ENCODE assay signal across 26 cellular contexts in genomic region chr3:127988770-127989518, GRCh38.
DNase-seq lines count a peak whose midpoint lies in the region; ATAC-seq and TF ChIP-seq lines count a peak whose summit lies in the region.
"Had no signal": no experiment of that assay in that cellular context is flagged by ENCODE, and none has a peak within 500 bp of the region (broad histone marks: within the 10 kb centered on the region; RNA-seq: fewer than 3 reads in every experiment).

No MANE protein-coding gene starts in this region.

- no peak overlapping the region for H3K27ac Mint-ChIP-seq in activated CD4-positive, alpha-beta memory T cell treated with anti-CD3 and anti-CD28 coated beads for 36 hours
- H3K27ac Mint-ChIP-seq: memory B cell; T-helper 1 cell treated with Interleukin-12 subunit alpha and Interleukin-12 subunit beta and Interleukin-4 antibody, amounts not matched to agents 30 μg/mL and 1 μg/mL, for 36 hours had no signal

- ATAC-seq in HCT116, result peak; percentile 87
- peak; percentile 86 for ATAC-seq in Panc1
- no peak for ATAC-seq in lung (ENCODE audit: insufficient read depth, low FRiP score)
- no peak for ATAC-seq in GM18909 (IDR thresholded peaks at IDR 0.05; ENCODE audit: poor library complexity, unreplicated experiment)
- ATAC-seq: left lobe of liver had no signal

- H3K27me3 ChIP-seq in HCT116 (ENCODE audit: insufficient read depth, low read length) (no peaks in the 10 kb centered on the region), Panc1 (ENCODE audit: control insufficient read depth, insufficient read depth, low read length) (no peaks in the 10 kb centered on the region), lung (ENCODE audit: control insufficient read depth, insufficient read depth) (no peaks in the 10 kb centered on the region)
- H3K27me3 ChIP-seq: BE2C, cardiac muscle cell, ovary, upper lobe of left lung had no signal

- H3K9me2 ChIP-seq in HCT116 (ENCODE audit: insufficient read depth), result no peaks in the 10 kb centered on the region

- 77 to 87% methylated on average over 11 of the region's 11 CpGs for WGBS in lung, 2 donors

- no peak overlapping the region for H3K27ac ChIP-seq in HCT116 (ENCODE audit: low read depth, low read length)
- H3K27ac ChIP-seq in Panc1 (ENCODE audit: low read length), result no peak overlapping the region
- no peak overlapping the region for H3K27ac ChIP-seq in lung (ENCODE audit: low read depth in 1 of 2, low read length in 1 of 2)
- H3K27ac ChIP-seq: cardiac muscle cell, HL-60, ovary, SK-N-MC, skin epidermis, upper lobe of left lung had no signal

- TF ChIP-seq POLR2A in HCT116 (IDR thresholded peaks at IDR 0.05; ENCODE audit: borderline replicate concordance, extremely low read depth, insufficient read depth, insufficient read length), result no peak

- H3K4me3 ChIP-seq in AG10803 (ENCODE audit: low read length) (no peak overlapping the region), HCT116 (replicated peaks in 1 of 2; ENCODE audit: low read depth in 1 of 2, low read length in 2 of 2) (no peak overlapping the region), Panc1 (ENCODE audit: low read depth in 2 of 2, low read length in 2 of 2) (no peak overlapping the region), lung (no peak overlapping the region)
- H3K4me3 ChIP-seq: cardiac muscle cell, ovary, SK-N-MC, skin epidermis, upper lobe of left lung had no signal

- POLR2A ChIA-PET in HCT116 (lab: Charles Lee), result no interaction called here
- POLR2A ChIA-PET in Panc1 (lab: Charles Lee), result no interaction called here
- POLR2A ChIA-PET in activated CD4-positive, alpha-beta memory T cell treated with anti-CD3 and anti-CD28 coated beads for 36 hours (lab: Charles Lee), result no interaction called here

- peaks cover 12 to 16% of the 10 kb centered on the region in 2 experiments for H3K4me1 ChIP-seq in HCT116 (ENCODE audit: control insufficient read depth in 1 of 2, insufficient read depth in 2 of 2, low read length in 2 of 2)
- H3K4me1 ChIP-seq in Panc1 (ENCODE audit: control insufficient read depth, insufficient read depth, low read length), result 0 out of 2 replicates have a peak, but pooled peaks cover 3% of the 10 kb centered on the region
- H3K4me1 ChIP-seq in lung (ENCODE audit: control insufficient read depth in 2 of 2, insufficient read depth in 2 of 2, low read length in 2 of 2), result no peaks in the 10 kb centered on the region
- H3K4me1 ChIP-seq: BE2C, upper lobe of left lung had no signal

- RAD21 ChIA-PET in HCT116 (lab: Charles Lee; ENCODE audit: low non-redundant PET in 1 of 2, low total read pairs in 2 of 2, uncharacterized antibody in 2 of 2, unreplicated experiment in 2 of 2), result no interaction called here

- intact Hi-C loops in HCT116 (cut with micrococcal nuclease), result no loop called here
- intact Hi-C loops in Panc1 (cut with micrococcal nuclease; ENCODE audit: unreplicated experiment), result no loop called here
- intact Hi-C loops in activated CD4-positive, alpha-beta memory T cell treated with anti-CD3 and anti-CD28 coated beads for 36 hours (cut with micrococcal nuclease), result no loop called here

- in situ Hi-C loops in Panc1 (cut with HindIII; ENCODE audit: low pct_unique_long_range_greater_than_20kb, low sequenced_read_pairs), result no loop called here

- H3K36me3 ChIP-seq in HCT116 (ENCODE audit: control insufficient read depth in 1 of 2, insufficient read depth in 2 of 2, low read length in 2 of 2) (no peaks in the 10 kb centered on the region), Panc1 (ENCODE audit: control insufficient read depth, insufficient read depth, low read length) (no peaks in the 10 kb centered on the region), lung (ENCODE audit: control insufficient read depth in 2 of 2, insufficient read depth in 2 of 2, low read length in 2 of 2) (no peaks in the 10 kb centered on the region)
- H3K36me3 ChIP-seq: BE2C, cardiac muscle cell, ovary, upper lobe of left lung had no signal

- no peak for TF ChIP-seq RAD21 in HCT116 (IDR thresholded peaks at IDR 0.05; ENCODE audit: low read depth)

- peak overlapping the region; percentile 40 for H3K4me2 ChIP-seq in HCT116 (ENCODE audit: low read length)

- no peak overlapping the region for H3K9ac ChIP-seq in HCT116 (ENCODE audit: low read length)

- DNase-seq in AG10803 (ENCODE audit: low read depth) (peak; percentile 15), HCT116 (ENCODE audit: low read depth, low spot score) (peak; percentile 31), Panc1 (ENCODE audit: low read depth, low spot score) (peak; percentile 15), lung (ENCODE audit: low spot score) (peak; percentile 7), midbrain (lab: John Stamatoyannopoulos, UW) (no peak)
- DNase-seq in activated CD4-positive, alpha-beta memory T cell treated with anti-CD3 and anti-CD28 coated beads for 36 hours, result no peak
- DNase-seq in stimulated activated CD4-positive, alpha-beta T cell treated with anti-CD3 and anti-CD28 coated beads, Interleukin-4, amount 100 ng/mL, for 4 hours, result no peak
- DNase-seq: activated CD4-positive, CD25-positive, alpha-beta regulatory T cell; activated T-cell treated with anti-CD3 and anti-CD28 coated beads, Interleukin-2, amount 50 U/mL, for 48 hours; BE2C; GF-D8; NCI-H1694; NCI-H748 treated with DMSO at 0.1 percent for 48 hours; ovary; retina; stimulated activated naive CD4-positive, alpha-beta T cell; upper lobe of left lung had no signal

- H3K4me1 Mint-ChIP-seq in activated CD4-positive, alpha-beta memory T cell treated with anti-CD3 and anti-CD28 coated beads for 36 hours (ENCODE audit: low read depth), result no peaks in the 10 kb centered on the region
- H3K4me1 Mint-ChIP-seq: memory B cell, neural crest cell had no signal

- BruUV-seq in HCT116 (replicated peaks; lab: Mats Ljungman, UMichigan) (no TSS peak), Panc1 (replicated peaks; lab: Mats Ljungman, UMichigan) (no TSS peak)

- CTCF ChIA-PET in HCT116 (lab: Charles Lee), result no interaction called here
- CTCF ChIA-PET in Panc1 (lab: Charles Lee), result no interaction called here
- CTCF ChIA-PET in activated CD4-positive, alpha-beta memory T cell treated with anti-CD3 and anti-CD28 coated beads for 36 hours (lab: Charles Lee), result no interaction called here

- H3K27me3 Mint-ChIP-seq in activated CD4-positive, alpha-beta memory T cell treated with anti-CD3 and anti-CD28 coated beads for 36 hours, result no peaks in the 10 kb centered on the region

- H3K9me3 ChIP-seq in HCT116 (ENCODE audit: control insufficient read depth in 1 of 2, insufficient read depth in 1 of 2, low read depth in 1 of 2, low read length in 2 of 2) (no peaks in the 10 kb centered on the region), Panc1 (ENCODE audit: control insufficient read depth, insufficient read depth, low read depth, low read length) (no peaks in the 10 kb centered on the region), lung (ENCODE audit: control insufficient read depth in 2 of 2, insufficient read depth in 1 of 2, low read length in 1 of 2) (no peaks in the 10 kb centered on the region)
- H3K9me3 ChIP-seq: BE2C, ovary, upper lobe of left lung had no signal

- no peaks in the 10 kb centered on the region for H3K79me2 ChIP-seq in HCT116 (ENCODE audit: insufficient read depth, low read length)

- H3K36me3 Mint-ChIP-seq in activated CD4-positive, alpha-beta memory T cell treated with anti-CD3 and anti-CD28 coated beads for 36 hours, result no peaks in the 10 kb centered on the region

- TF ChIP-seq CTCF in AG10803 (conservative IDR thresholded peaks at IDR 0.05; ENCODE audit: low read length), result no peak
- TF ChIP-seq CTCF in HCT116 (IDR thresholded peaks at IDR 0.05 in 2 of 3, conservative IDR thresholded peaks at IDR 0.05 in 1 of 3; ENCODE audit: borderline replicate concordance in 1 of 3, insufficient read depth in 1 of 3, low read depth in 2 of 3, low read length in 2 of 3), result no peak
- no peak for TF ChIP-seq CTCF in Panc1 (IDR thresholded peaks at IDR 0.05)
- TF ChIP-seq CTCF in lung (IDR thresholded peaks at IDR 0.05; ENCODE audit: control extremely low read depth, extremely low read depth), result no peak

- H2AFZ ChIP-seq in HCT116 (ENCODE audit: low read depth, low read length, poor library complexity, severe bottlenecking), result no peak overlapping the region

- H3K4me3 Mint-ChIP-seq in activated CD4-positive, alpha-beta memory T cell treated with anti-CD3 and anti-CD28 coated beads for 36 hours, result no peak overlapping the region
- H3K4me3 Mint-ChIP-seq: memory B cell; neural crest cell; T-helper 1 cell treated with Interleukin-12 subunit alpha and Interleukin-12 subunit beta and Interleukin-4 antibody, amounts not matched to agents 30 μg/mL and 1 μg/mL, for 36 hours had no signal

- H3K9me3 Mint-ChIP-seq in activated CD4-positive, alpha-beta memory T cell treated with anti-CD3 and anti-CD28 coated beads for 36 hours, result no peaks in the 10 kb centered on the region
- H3K9me3 Mint-ChIP-seq: memory B cell; neural crest cell; T-helper 1 cell treated with Interleukin-12 subunit alpha and Interleukin-12 subunit beta and Interleukin-4 antibody, amounts not matched to agents 30 μg/mL and 1 μg/mL, for 36 hours had no signal

- no peaks in the 10 kb centered on the region for H4K20me1 ChIP-seq in HCT116 (ENCODE audit: insufficient read depth)

TF ChIP-seq in HCT116, 20 proteins besides CTCF, POLR2A, EP300 and RAD21:
- TF ChIP-seq JUND (IDR thresholded peaks at IDR 0.05), result peak; percentile 55
- TF ChIP-seq FOSL1 (IDR thresholded peaks at IDR 0.05; ENCODE audit: low read depth), result peak; percentile 47; the same call in 1 of the 2 replicates
- TF ChIP-seq, protein P1, sequence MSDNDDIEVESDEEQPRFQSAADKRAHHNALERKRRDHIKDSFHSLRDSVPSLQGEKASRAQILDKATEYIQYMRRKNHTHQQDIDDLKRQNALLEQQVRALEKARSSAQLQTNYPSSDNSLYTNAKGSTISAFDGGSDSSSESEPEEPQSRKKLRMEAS (IDR thresholded peaks at IDR 0.05), result no peak
TF ChIP-seq in HCT116: peak in this region for 2.

Comparison
In these comparisons a context has a peak if more than half of its experiments do, and no peak if none do; other contexts are left out.
1. DNase-seq: peak in AG10803 (single experiment), HCT116 (single experiment), Panc1 (single experiment) and lung (single experiment); none in activated CD4-positive, alpha-beta memory T cell treated with anti-CD3 and anti-CD28 coated beads for 36 hours (single experiment), midbrain (single experiment) and stimulated activated CD4-positive, alpha-beta T cell treated with anti-CD3 and anti-CD28 coated beads, Interleukin-4, amount 100 ng/mL, for 4 hours (0 of 2).
2. ATAC-seq: peak in HCT116 (single experiment) and Panc1 (single experiment); none in lung (single experiment) and GM18909 (single experiment).